21 cellular contexts compared by ENCODE assay signal in the genomic region with DNA sequence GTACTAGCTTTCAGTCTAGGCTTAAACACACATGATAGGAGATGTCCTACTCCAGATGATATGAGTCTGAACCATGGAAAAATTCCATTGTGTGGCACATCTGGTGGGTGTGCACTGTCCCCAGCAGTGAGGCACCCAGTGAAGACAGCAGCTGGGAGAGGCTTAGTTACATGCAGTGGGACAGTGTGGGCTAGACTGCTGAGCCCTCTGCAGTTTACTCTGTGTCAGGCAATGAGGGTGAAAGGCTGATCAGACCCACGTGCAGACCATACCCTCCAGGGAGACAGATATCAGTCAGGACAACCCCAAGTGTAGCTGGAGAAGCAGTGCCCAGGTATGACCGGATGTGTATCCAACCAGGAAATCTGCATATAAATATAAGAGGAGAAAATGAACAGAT. TPM values are rescaled to one million over a fixed set of nuclear protein-coding genes. Genes with fewer than 3 reads are reported as not detected.
A peak's percentile ranks its signal among the peaks of the same experiment; 100 is the strongest.
DNase-seq lines count a peak whose midpoint lies in the region; ATAC-seq, FAIRE-seq and TF ChIP-seq lines count a peak whose summit lies in the region.
"Had no signal": no experiment of that assay in that cellular context is flagged by ENCODE, and none has a peak within 500 bp of the region (broad histone marks: within the 10 kb centered on the region; RNA-seq: fewer than 3 reads in every experiment).

No MANE protein-coding gene starts in this region.

- WGBS in K562 (ENCODE audit: insufficient coverage, low coverage, missing lambda C conversion rate): 33% methylated on average over 2 of the region's 2 CpGs
- WGBS in transverse colon (ENCODE audit: low coverage in 1 of 2), 2 donors: 33 to 67% methylated on average over 1 to 2 of the region's 2 CpGs

- H3K27me3 ChIP-seq in K562 (ENCODE audit: control insufficient read depth in 2 of 2, insufficient read depth in 2 of 2, low read length in 2 of 2): no peaks in the 10 kb centered on the region
- no peaks in the 10 kb centered on the region for H3K27me3 ChIP-seq in transverse colon
- H3K27me3 ChIP-seq: MG63 had no signal

- H3K4me1 Mint-ChIP-seq in Calu3 (ENCODE audit: low read depth, unreplicated experiment): peaks cover 28% of the 10 kb centered on the region
- H3K4me1 Mint-ChIP-seq in activated CD8-positive, alpha-beta T cell treated with anti-CD3 and anti-CD28 coated beads, Interleukin-2, amount 10 ng/mL, durations not matched to agents 7 days and 5 days (ENCODE audit: low read depth): peaks cover 3% of the 10 kb centered on the region

- no peak for TF ChIP-seq RAD21 in K562 (CRISPR knock-in tag; conservative IDR thresholded peaks at IDR 0.05 in 1 of 2, IDR thresholded peaks at IDR 0.05 in 1 of 2)

- H3K79me2 ChIP-seq in K562 (ENCODE audit: control insufficient read depth, insufficient read depth, low read length): no peaks in the 10 kb centered on the region

- POLR2A ChIA-PET in K562 (lab: Yijun Ruan, JAX): interaction anchor here (0.8 kb wide), 2 partner anchors 9 to 19 kb away, joined by 3 to 5 read pairs; no protein-coding TSS in a partner anchor
- POLR2A ChIA-PET in activated CD8-positive, alpha-beta T cell treated with anti-CD3 and anti-CD28 coated beads, Interleukin-2, amount 10 ng/mL, durations not matched to agents 7 days and 5 days (lab: Charles Lee): no interaction called here

- no peaks in the 10 kb centered on the region for H3K9me1 ChIP-seq in K562 (ENCODE audit: control insufficient read depth, insufficient read depth, low read length)

- CTCF ChIA-PET in Calu3 (lab: Charles Lee) (interaction anchor here (0.6 to 1.9 kb wide), 7 partner anchors 8 to 287 kb away, joined by 3 to 12 read pairs (median 3); no protein-coding TSS in a partner anchor), K562 (lab: Yijun Ruan, JAX; ENCODE audit: low intra/inter-chr PET ratio) (no interaction called here)
- CTCF ChIA-PET in activated CD8-positive, alpha-beta T cell treated with anti-CD3 and anti-CD28 coated beads, Interleukin-2, amount 10 ng/mL, durations not matched to agents 7 days and 5 days (lab: Charles Lee): interaction anchor here (1.0 to 9.3 kb wide), 3 partner anchors 17 to 174 kb away, joined by 3 to 64 read pairs (median 15); no protein-coding TSS in a partner anchor

- peak overlapping the region; percentile 83 for H3K27ac Mint-ChIP-seq in Calu3 (ENCODE audit: unreplicated experiment)
- no peak overlapping the region for H3K27ac Mint-ChIP-seq in activated CD8-positive, alpha-beta T cell treated with anti-CD3 and anti-CD28 coated beads, Interleukin-2, amount 10 ng/mL, durations not matched to agents 7 days and 5 days

- H3K36me3 Mint-ChIP-seq in Calu3 (ENCODE audit: insufficient read depth, unreplicated experiment): no peaks in the 10 kb centered on the region
- no peaks in the 10 kb centered on the region for H3K36me3 Mint-ChIP-seq in activated CD8-positive, alpha-beta T cell treated with anti-CD3 and anti-CD28 coated beads, Interleukin-2, amount 10 ng/mL, durations not matched to agents 7 days and 5 days (ENCODE audit: low read depth)
- H3K36me3 Mint-ChIP-seq: CD8-positive, alpha-beta memory T cell had no signal

- H3K9me3 ChIP-seq in K562 (replicated peaks; ENCODE audit: control insufficient read depth, insufficient read depth, low read depth, low read length): no peaks in the 10 kb centered on the region
- H3K9me3 ChIP-seq in transverse colon: no peaks in the 10 kb centered on the region
- H3K9me3 ChIP-seq: MG63, SK-N-SH had no signal

- in situ Hi-C loops in K562 (cut with MboI) (no loop called here), transverse colon (cut with MboI; ENCODE audit: low pct_ligation_motif_present in 1 of 4, low pct_unique_long_range_greater_than_20kb in 1 of 4, low sequenced_read_pairs in 3 of 4) (no loop called here)

- peak overlapping the region; percentile 66 for H2AFZ ChIP-seq in K562 (ENCODE audit: low read depth, low read length)

- no peak for FAIRE-seq in K562 (lab: Jason Lieb, UNC)

- BruUV-seq in Calu3 (replicated peaks; lab: Mats Ljungman, UMichigan) (no TSS peak), K562 (replicated peaks; lab: Mats Ljungman, UMichigan) (no TSS peak)

- H3K4me1 ChIP-seq in K562 (replicated peaks in 1 of 2; ENCODE audit: control insufficient read depth in 2 of 2, insufficient read depth in 2 of 2, low read length in 2 of 2) (peaks cover 8 to 24% of the 10 kb centered on the region in 2 experiments; a peak in 3 of 5 replicates), transverse colon (peaks cover 0 to 30% (median 17%) of the 10 kb centered on the region in 4 donors)

- H3K4me3 ChIP-seq in K562: no peak overlapping the region
- no peak overlapping the region for H3K4me3 ChIP-seq in transverse colon
- H3K4me3 ChIP-seq: MG63 had no signal

- no peaks in the 10 kb centered on the region for H3K9me3 Mint-ChIP-seq in Calu3 (ENCODE audit: low read depth, unreplicated experiment)
- H3K9me3 Mint-ChIP-seq in activated CD8-positive, alpha-beta T cell treated with anti-CD3 and anti-CD28 coated beads, Interleukin-2, amount 10 ng/mL, durations not matched to agents 7 days and 5 days (ENCODE audit: insufficient read depth): no peaks in the 10 kb centered on the region

- DNase-seq in Calu3 (no peak), K562 (ENCODE audit: extremely low read depth in 1 of 4, low spot score in 3 of 4) (peak in 1 of 4 experiments; percentile 24), islet precursor cell (peak; percentile 30), transverse colon (no peak), left ventricle myocardium superior (no peak)
- DNase-seq in activated CD4-positive, CD25-positive, alpha-beta regulatory T cell (lab: John Stamatoyannopoulos, UW): no peak
- DNase-seq in activated CD8-positive, alpha-beta T cell treated with anti-CD3 and anti-CD28 coated beads, Interleukin-2, amount 10 ng/mL, durations not matched to agents 7 days and 5 days: no peak
- DNase-seq: CD8-positive, alpha-beta memory T cell; EL; GF-D8; H7; MG63; NCI-H1417; NCI-H187 treated with DMSO at 0.1 percent for 48 hours; NCI-H2107; NCI-H446 treated with DMSO at 0.1 percent for 48 hours; SHP77 treated with DMSO at 0.1 percent for 48 hours; SK-N-SH had no signal

- TF ChIP-seq CTCF in Calu3 (IDR thresholded peaks at IDR 0.05; ENCODE audit: unreplicated experiment): no peak
- TF ChIP-seq CTCF in K562 (IDR thresholded peaks at IDR 0.05 in 2 of 3, conservative IDR thresholded peaks at IDR 0.05 in 1 of 3; ENCODE audit: insufficient read depth in 2 of 3, low read depth in 1 of 3, low read length in 3 of 3): no peak
- no peak for TF ChIP-seq CTCF in transverse colon (IDR thresholded peaks at IDR 0.05)

- H3K4me3 Mint-ChIP-seq in Calu3 (ENCODE audit: low read depth, unreplicated experiment): no peak overlapping the region
- no peak overlapping the region for H3K4me3 Mint-ChIP-seq in activated CD8-positive, alpha-beta T cell treated with anti-CD3 and anti-CD28 coated beads, Interleukin-2, amount 10 ng/mL, durations not matched to agents 7 days and 5 days

- TF ChIP-seq EP300 in K562 (IDR thresholded peaks at IDR 0.05; ENCODE audit: low read length) (no peak), transverse colon (IDR thresholded peaks at IDR 0.05; ENCODE audit: low read depth) (no peak)

- H3K27me3 Mint-ChIP-seq in Calu3 (ENCODE audit: unreplicated experiment): no peaks in the 10 kb centered on the region
- peaks cover 5% of the 10 kb centered on the region for H3K27me3 Mint-ChIP-seq in activated CD8-positive, alpha-beta T cell treated with anti-CD3 and anti-CD28 coated beads, Interleukin-2, amount 10 ng/mL, durations not matched to agents 7 days and 5 days (ENCODE audit: low read depth)

- H3K27ac ChIP-seq in K562 (ENCODE audit: extremely low read depth, low read depth, low read length): no peak overlapping the region
- peak overlapping the region; percentile 46 to 79 (median 62) for H3K27ac ChIP-seq in transverse colon
- H3K27ac ChIP-seq: C4-2B, RWPE1 had no signal

- H3K36me3 ChIP-seq in K562 (ENCODE audit: control insufficient read depth, insufficient read depth, low read length): no peaks in the 10 kb centered on the region
- no peaks in the 10 kb centered on the region for H3K36me3 ChIP-seq in transverse colon
- H3K36me3 ChIP-seq: MG63 had no signal

- no peak for TF ChIP-seq POLR2A in K562 (conservative IDR thresholded peaks at IDR 0.05)
- TF ChIP-seq POLR2A in transverse colon (IDR thresholded peaks at IDR 0.05): no peak

- no peak overlapping the region for H3K4me2 ChIP-seq in K562 (ENCODE audit: insufficient read depth, low read length)
- H3K4me2 ChIP-seq: SK-N-SH had no signal

- no peaks in the 10 kb centered on the region for H4K20me1 ChIP-seq in K562 (replicated peaks; ENCODE audit: control insufficient read depth, insufficient read depth, low read length)

- ATAC-seq in K562 (peak; percentile 75), left ventricle myocardium superior (no peak)
- ATAC-seq in activated CD8-positive, alpha-beta T cell treated with anti-CD3 and anti-CD28 coated beads, Interleukin-2, amount 10 ng/mL, durations not matched to agents 7 days and 5 days: no peak

- peak overlapping the region in 1 of 2 experiments; percentile 32; a peak in 1 of 4 replicates for H3K9ac ChIP-seq in K562 (ENCODE audit: insufficient read depth in 1 of 2, low read depth in 2 of 2, low read length in 2 of 2)
- H3K9ac ChIP-seq: SK-N-SH had no signal

- intact Hi-C loops in Calu3 (cut with micrococcal nuclease; ENCODE audit: unreplicated experiment): no loop called here
- intact Hi-C loops in K562 (cut with micrococcal nuclease): no loop called here
- intact Hi-C loops in transverse colon (cut with DNase I; ENCODE audit: low total_unique reads): no loop called here
- intact Hi-C loops in left ventricle myocardium superior (cut with micrococcal nuclease): no loop called here

RNA-seq across cellular contexts. Expression of a gene that starts 13.4 kb away (rescaled TPM):
- total RNA-seq in Calu3 (2022) (1.9 and 2.0 TPM in 2 replicates), K562 (2014; rRNA removed) (not detected in 2 replicates), K562 (2014; rRNA removed; fragmentation: Illumina TruSeq; extraction: Trizol) (not detected in 2 replicates), K562 (2015; rRNA removed; fragmentation: Illumina TruSeq; extraction: Trizol) (not detected in 2 replicates), K562 (2021) (not detected in 2 replicates), transverse colon (1 to 10 TPM in 2 of 4 donors, not detected in 2; 1.1 to 2.6 TPM), left ventricle myocardium superior (not detected)
- total RNA-seq in K562 (2011; cell fraction: chromatin; rRNA removed; ENCODE audit: low replicate concordance): not detected in 2 replicates
- total RNA-seq in K562 (2011; cell fraction: nucleolus; rRNA removed): not detected in 2 replicates
- not detected in 2 replicates for total RNA-seq in K562 (2011; cell fraction: nucleoplasm; rRNA removed)
- polyA plus RNA-seq in K562 (2011; rRNA removed) (not detected in 2 replicates), K562 (2014; fragmentation: Illumina TruSeq; extraction: Trizol) (not detected in 2 replicates), K562 (2014; fragmentation: Nextera tagmentation; extraction: Ambion mirVana) (not detected), K562 (2014; rRNA removed) (not detected in 2 replicates)
- 0.09 TPM in 1 of 2 replicates, not detected in the other for polyA plus RNA-seq in K562 (2011; cell fraction: cytosol; rRNA removed)
- polyA plus RNA-seq in K562 (2011; cell fraction: nucleus; rRNA removed): 0.48 TPM in 1 of 2 replicates, not detected in the other
- polyA plus RNA-seq in K562 (2012): not detected in 2 replicates
- polyA minus RNA-seq in K562 (2011; rRNA and poly(A)+ RNA removed): not detected in 2 replicates
- not detected in 2 replicates for polyA minus RNA-seq in K562 (2011; cell fraction: cytosol; rRNA and poly(A)+ RNA removed)
- polyA minus RNA-seq in K562 (2011; cell fraction: nucleus; rRNA and poly(A)+ RNA removed): not detected in 2 replicates
- total RNA-seq in activated CD8-positive, alpha-beta T cell treated with anti-CD3 and anti-CD28 coated beads, Interleukin-2, amount 10 ng/mL, durations not matched to agents 7 days and 5 days: not detected
- total RNA-seq: CD8-positive, alpha-beta memory T cell had no signal
- polyA plus RNA-seq: CD8-positive, alpha-beta memory T cell; SK-N-SH had no signal

RNA-seq across cellular contexts. Expression of a gene that starts 53.5 kb away (rescaled TPM):
- total RNA-seq in Calu3 (2022) (0.38 TPM in 1 of 2 replicates, not detected in the other), K562 (2014; rRNA removed) (not detected in 2 replicates), K562 (2014; rRNA removed; fragmentation: Illumina TruSeq; extraction: Trizol) (not detected in 2 replicates), K562 (2015; rRNA removed; fragmentation: Illumina TruSeq; extraction: Trizol) (not detected in 2 replicates), K562 (2021) (not detected in 2 replicates), transverse colon (1 to 10 TPM in 1 of 4 donors, not detected in 3; 2.8 TPM), left ventricle myocardium superior (not detected)
- total RNA-seq in K562 (2011; cell fraction: chromatin; rRNA removed; ENCODE audit: low replicate concordance): not detected in 2 replicates
- total RNA-seq in K562 (2011; cell fraction: nucleolus; rRNA removed): not detected in 2 replicates
- total RNA-seq in K562 (2011; cell fraction: nucleoplasm; rRNA removed): not detected in 2 replicates
- polyA plus RNA-seq in K562 (2011; rRNA removed) (not detected in 2 replicates), K562 (2014; fragmentation: Illumina TruSeq; extraction: Trizol) (not detected in 2 replicates), K562 (2014; fragmentation: Nextera tagmentation; extraction: Ambion mirVana) (not detected), K562 (2014; rRNA removed) (not detected in 2 replicates)
- not detected in 2 replicates for polyA plus RNA-seq in K562 (2011; cell fraction: cytosol; rRNA removed)
- 0.46 TPM in 1 of 2 replicates, not detected in the other for polyA plus RNA-seq in K562 (2011; cell fraction: nucleus; rRNA removed)
- 0.10 TPM in 1 of 2 replicates, not detected in the other for polyA plus RNA-seq in K562 (2012)
- polyA minus RNA-seq in K562 (2011; rRNA and poly(A)+ RNA removed): not detected in 2 replicates
- not detected in 2 replicates for polyA minus RNA-seq in K562 (2011; cell fraction: cytosol; rRNA and poly(A)+ RNA removed)
- not detected in 2 replicates for polyA minus RNA-seq in K562 (2011; cell fraction: nucleus; rRNA and poly(A)+ RNA removed)
- total RNA-seq in activated CD8-positive, alpha-beta T cell treated with anti-CD3 and anti-CD28 coated beads, Interleukin-2, amount 10 ng/mL, durations not matched to agents 7 days and 5 days: not detected
- total RNA-seq: CD8-positive, alpha-beta memory T cell; H7; LHCN-M2 had no signal
- polyA plus RNA-seq: CD8-positive, alpha-beta memory T cell; SK-N-SH had no signal
